In the genomic region with DNA sequence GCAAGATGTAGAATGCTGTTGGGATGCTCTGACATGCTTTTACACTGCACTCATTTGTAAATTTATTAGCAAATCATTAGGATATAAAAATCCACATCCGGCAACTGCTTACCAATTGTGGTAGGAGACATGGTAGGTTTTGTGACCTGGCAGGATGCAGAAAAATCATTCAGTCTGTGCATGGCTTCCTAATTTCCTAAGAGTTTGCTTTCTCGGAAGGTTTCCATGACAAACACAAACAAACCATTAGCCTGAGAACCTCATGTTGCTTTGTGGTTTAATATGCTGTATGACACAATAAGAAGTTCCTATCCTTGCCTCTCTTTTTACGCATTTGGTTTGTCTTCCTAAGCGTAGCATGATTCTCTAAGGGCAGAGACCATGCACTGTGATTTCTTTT, we compare ENCODE assay signal across 1 cellular context.
TF ChIP-seq lines count a peak whose summit lies in the region.

No MANE protein-coding gene starts in this region.

TF ChIP-seq in K562, 482 proteins besides CTCF, POLR2A, EP300 and RAD21 (continued from another document):
- TF ChIP-seq, protein P1, sequence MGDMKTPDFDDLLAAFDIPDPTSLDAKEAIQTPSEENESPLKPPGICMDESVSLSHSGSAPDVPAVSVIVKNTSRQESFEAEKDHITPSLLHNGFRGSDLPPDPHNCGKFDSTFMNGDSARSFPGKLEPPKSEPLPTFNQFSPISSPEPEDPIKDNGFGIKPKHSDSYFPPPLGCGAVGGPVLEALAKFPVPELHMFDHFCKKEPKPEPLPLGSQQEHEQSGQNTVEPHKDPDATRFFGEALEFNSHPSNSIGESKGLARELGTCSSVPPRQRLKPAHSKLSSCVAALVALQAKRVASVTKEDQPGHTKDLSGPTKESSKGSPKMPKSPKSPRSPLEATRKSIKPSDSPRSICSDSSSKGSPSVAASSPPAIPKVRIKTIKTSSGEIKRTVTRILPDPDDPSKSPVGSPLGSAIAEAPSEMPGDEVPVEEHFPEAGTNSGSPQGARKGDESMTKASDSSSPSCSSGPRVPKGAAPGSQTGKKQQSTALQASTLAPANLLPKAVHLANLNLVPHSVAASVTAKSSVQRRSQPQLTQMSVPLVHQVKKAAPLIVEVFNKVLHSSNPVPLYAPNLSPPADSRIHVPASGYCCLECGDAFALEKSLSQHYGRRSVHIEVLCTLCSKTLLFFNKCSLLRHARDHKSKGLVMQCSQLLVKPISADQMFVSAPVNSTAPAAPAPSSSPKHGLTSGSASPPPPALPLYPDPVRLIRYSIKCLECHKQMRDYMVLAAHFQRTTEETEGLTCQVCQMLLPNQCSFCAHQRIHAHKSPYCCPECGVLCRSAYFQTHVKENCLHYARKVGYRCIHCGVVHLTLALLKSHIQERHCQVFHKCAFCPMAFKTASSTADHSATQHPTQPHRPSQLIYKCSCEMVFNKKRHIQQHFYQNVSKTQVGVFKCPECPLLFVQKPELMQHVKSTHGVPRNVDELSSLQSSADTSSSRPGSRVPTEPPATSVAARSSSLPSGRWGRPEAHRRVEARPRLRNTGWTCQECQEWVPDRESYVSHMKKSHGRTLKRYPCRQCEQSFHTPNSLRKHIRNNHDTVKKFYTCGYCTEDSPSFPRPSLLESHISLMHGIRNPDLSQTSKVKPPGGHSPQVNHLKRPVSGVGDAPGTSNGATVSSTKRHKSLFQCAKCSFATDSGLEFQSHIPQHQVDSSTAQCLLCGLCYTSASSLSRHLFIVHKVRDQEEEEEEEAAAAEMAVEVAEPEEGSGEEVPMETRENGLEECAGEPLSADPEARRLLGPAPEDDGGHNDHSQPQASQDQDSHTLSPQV (IDR thresholded peaks at IDR 0.05): no peak
- TF ChIP-seq ZNF609 (CRISPR knock-in tag; IDR thresholded peaks at IDR 0.05; ENCODE audit: borderline replicate concordance): no peak
- 0 out of 2 replicates have a peak, but pooled peaks have one; percentile 25 for TF ChIP-seq ZNF354B (CRISPR knock-in tag; IDR thresholded peaks at IDR 0.05)
